26 cellular contexts compared by ENCODE assay signal in genomic region chr2:83378921-83379320, GRCh38.
"Had no signal": no experiment of that assay in that cellular context is flagged by ENCODE, and none has a peak within 500 bp of the region (broad histone marks: within the 10 kb centered on the region; RNA-seq: fewer than 3 reads in every experiment).

No MANE protein-coding gene starts in this region.

- H3K36me3 ChIP-seq: left lung, ovary, right atrium auricular region, right lobe of liver, thyroid gland, transverse colon, upper lobe of left lung, vagina had no signal

- H3K27ac ChIP-seq: left lung, ovary, right atrium auricular region, right lobe of liver, testis, thyroid gland, transverse colon, upper lobe of left lung, vagina had no signal

- DNase-seq: hypothalamus; immature natural killer cell; kidney; left colon; left lung; mesendoderm; naive thymus-derived CD4-positive, alpha-beta T cell; ovary; right lobe of liver; small intestine; stimulated activated CD4-positive, alpha-beta T cell treated with anti-CD3 and anti-CD28 coated beads, Interleukin-1b, Interleukin-23, amount 100 ng/mL, for 48 hours; stimulated activated CD4-positive, alpha-beta T cell treated with anti-CD3 and anti-CD28 coated beads, Interleukin-2, amount 100 ng/mL, for 48 hours; stimulated activated CD4-positive, alpha-beta T cell treated with anti-CD3 and anti-CD28 coated beads, Interleukin-4, amount 100 ng/mL, for 4 hours; stimulated activated CD8-positive, alpha-beta memory T cell treated with anti-CD3 and anti-CD28 coated beads, Interleukin-4, amount 100 ng/mL, for 48 hours; stimulated activated naive CD4-positive, alpha-beta T cell treated with Interleukin-2 at 50 U/mL for 16 hours; stimulated activated naive CD8-positive, alpha-beta T cell treated with anti-CD3 and anti-CD28 coated beads, Interleukin-15, amount 100 ng/mL, for 72 hours; substantia nigra; testis; thyroid gland; transverse colon; upper lobe of left lung had no signal

- H3K9me3 ChIP-seq: ovary, right atrium auricular region, right lobe of liver, testis, thyroid gland, transverse colon, vagina had no signal

- H3K27me3 ChIP-seq: left lung, ovary, right atrium auricular region, right lobe of liver, testis, thyroid gland, transverse colon, upper lobe of left lung, vagina had no signal

- H3K4me3 ChIP-seq: left lung, lung, ovary, right atrium auricular region, right lobe of liver, thyroid gland, transverse colon, upper lobe of left lung, vagina had no signal

- ATAC-seq: left colon; left lung; naive thymus-derived CD4-positive, alpha-beta T cell; natural killer cell treated with Interleukin-12 subunit alpha and Interleukin-12 subunit beta and Interleukin-15 and Interleukin-18, amount 100 ng/mL, for 72 hours; right lobe of liver; stimulated activated memory B cell treated with anti-CD40 and anti-IgM and Interleukin-4, amounts not matched to agents 10 μg/mL and 1 μg/mL and 100 μg/mL, for 72 hours; stimulated activated naive CD8-positive, alpha-beta T cell treated with anti-CD3 and anti-CD28 coated beads, Interleukin-15, amount 100 ng/mL, for 72 hours had no signal

- H3K4me1 ChIP-seq: left lung, right atrium auricular region, right lobe of liver, testis, thyroid gland, transverse colon, upper lobe of left lung, vagina had no signal
